In the genomic region with DNA sequence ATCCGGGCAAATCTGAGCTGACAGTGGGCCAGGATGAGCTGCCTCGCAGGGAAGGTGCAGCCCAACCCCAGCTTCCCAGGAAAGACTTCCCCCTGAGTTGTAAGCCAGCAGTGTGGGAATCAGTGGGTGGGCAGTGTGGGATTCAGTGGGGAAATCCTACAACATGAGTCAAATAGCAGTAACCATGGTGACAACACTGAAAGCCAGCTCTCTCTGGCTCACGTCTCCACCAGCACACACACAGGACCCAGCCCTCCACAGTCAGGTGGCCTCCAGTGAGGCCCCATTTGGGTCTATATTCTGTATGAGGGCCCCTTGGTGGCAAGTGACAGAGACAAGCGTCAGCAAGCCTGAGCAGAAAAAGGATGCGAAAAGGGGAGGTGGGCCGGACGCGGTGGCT, we compare ENCODE assay signal across 1 cellular context.
TF ChIP-seq lines count a peak whose summit lies in the region.

No MANE protein-coding gene starts in this region.

TF ChIP-seq in GM23338, 12 proteins besides CTCF, POLR2A, EP300 and RAD21 (continued from another document):
- TF ChIP-seq, protein P1, sequence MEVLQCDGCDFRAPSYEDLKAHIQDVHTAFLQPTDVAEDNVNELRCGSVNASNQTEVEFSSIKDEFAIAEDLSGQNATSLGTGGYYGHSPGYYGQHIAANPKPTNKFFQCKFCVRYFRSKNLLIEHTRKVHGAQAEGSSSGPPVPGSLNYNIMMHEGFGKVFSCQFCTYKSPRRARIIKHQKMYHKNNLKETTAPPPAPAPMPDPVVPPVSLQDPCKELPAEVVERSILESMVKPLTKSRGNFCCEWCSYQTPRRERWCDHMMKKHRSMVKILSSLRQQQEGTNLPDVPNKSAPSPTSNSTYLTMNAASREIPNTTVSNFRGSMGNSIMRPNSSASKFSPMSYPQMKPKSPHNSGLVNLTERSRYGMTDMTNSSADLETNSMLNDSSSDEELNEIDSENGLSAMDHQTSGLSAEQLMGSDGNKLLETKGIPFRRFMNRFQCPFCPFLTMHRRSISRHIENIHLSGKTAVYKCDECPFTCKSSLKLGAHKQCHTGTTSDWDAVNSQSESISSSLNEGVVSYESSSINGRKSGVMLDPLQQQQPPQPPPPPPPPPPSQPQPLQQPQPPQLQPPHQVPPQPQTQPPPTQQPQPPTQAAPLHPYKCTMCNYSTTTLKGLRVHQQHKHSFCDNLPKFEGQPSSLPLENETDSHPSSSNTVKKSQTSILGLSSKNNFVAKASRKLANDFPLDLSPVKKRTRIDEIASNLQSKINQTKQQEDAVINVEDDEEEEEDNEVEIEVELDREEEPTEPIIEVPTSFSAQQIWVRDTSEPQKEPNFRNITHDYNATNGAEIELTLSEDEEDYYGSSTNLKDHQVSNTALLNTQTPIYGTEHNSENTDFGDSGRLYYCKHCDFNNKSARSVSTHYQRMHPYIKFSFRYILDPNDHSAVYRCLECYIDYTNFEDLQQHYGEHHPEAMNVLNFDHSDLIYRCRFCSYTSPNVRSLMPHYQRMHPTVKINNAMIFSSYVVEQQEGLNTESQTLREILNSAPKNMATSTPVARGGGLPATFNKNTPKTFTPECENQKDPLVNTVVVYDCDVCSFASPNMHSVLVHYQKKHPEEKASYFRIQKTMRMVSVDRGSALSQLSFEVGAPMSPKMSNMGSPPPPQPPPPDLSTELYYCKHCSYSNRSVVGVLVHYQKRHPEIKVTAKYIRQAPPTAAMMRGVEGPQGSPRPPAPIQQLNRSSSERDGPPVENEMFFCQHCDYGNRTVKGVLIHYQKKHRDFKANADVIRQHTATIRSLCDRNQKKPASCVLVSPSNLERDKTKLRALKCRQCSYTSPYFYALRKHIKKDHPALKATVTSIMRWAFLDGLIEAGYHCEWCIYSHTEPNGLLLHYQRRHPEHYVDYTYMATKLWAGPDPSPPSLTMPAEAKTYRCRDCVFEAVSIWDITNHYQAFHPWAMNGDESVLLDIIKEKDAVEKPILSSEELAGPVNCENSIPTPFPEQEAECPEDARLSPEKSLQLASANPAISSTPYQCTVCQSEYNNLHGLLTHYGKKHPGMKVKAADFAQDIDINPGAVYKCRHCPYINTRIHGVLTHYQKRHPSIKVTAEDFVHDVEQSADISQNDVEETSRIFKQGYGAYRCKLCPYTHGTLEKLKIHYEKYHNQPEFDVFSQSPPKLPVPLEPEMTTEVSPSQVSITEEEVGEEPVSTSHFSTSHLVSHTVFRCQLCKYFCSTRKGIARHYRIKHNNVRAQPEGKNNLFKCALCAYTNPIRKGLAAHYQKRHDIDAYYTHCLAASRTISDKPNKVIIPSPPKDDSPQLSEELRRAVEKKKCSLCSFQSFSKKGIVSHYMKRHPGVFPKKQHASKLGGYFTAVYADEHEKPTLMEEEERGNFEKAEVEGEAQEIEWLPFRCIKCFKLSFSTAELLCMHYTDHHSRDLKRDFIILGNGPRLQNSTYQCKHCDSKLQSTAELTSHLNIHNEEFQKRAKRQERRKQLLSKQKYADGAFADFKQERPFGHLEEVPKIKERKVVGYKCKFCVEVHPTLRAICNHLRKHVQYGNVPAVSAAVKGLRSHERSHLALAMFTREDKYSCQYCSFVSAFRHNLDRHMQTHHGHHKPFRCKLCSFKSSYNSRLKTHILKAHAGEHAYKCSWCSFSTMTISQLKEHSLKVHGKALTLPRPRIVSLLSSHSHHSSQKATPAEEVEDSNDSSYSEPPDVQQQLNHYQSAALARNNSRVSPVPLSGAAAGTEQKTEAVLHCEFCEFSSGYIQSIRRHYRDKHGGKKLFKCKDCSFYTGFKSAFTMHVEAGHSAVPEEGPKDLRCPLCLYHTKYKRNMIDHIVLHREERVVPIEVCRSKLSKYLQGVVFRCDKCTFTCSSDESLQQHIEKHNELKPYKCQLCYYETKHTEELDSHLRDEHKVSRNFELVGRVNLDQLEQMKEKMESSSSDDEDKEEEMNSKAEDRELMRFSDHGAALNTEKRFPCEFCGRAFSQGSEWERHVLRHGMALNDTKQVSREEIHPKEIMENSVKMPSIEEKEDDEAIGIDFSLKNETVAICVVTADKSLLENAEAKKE (CRISPR knock-in tag; IDR thresholded peaks at IDR 0.05) = no peak
- TF ChIP-seq STAT1 (IDR thresholded peaks at IDR 0.05; ENCODE audit: unreplicated experiment) (no peak), JUNB (IDR thresholded peaks at IDR 0.05; ENCODE audit: unreplicated experiment) (no peak)
